8 cellular contexts compared by ENCODE assay signal in the genomic region with DNA sequence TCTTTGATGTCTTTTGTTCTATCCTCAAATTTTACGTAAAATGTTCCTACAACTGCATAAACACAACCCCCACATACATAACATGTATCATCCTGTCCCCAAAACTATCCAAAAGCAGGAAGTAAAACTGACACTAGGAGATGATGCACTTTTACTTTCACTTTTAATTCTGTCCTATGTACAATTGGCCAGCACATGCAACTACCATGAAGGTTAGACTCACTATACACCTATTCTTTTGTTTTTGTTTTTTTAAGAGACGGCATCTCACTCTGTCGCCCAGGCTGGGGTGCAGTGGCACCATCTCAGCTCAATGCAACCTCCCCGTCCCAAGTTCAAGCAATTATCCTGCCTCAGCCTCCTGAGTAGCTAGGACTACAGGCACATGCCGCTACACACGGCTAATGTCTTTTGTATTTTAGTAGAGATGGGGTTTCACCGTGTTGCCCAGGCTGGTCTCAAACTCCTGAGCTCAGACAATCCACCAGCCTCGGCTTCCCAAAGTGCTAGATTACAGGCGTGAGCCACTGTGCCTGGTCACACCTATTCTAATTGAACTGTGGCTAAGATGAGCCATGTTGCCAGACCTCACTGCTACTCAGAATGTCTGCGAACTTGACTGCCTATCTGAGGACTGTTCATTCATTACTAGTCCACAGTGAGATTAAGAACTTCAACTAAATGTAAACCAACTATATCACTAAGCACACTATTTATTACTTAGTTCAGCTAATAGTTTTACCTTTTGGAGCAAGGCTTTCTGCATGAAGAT. TPM values are rescaled to one million over a fixed set of nuclear protein-coding genes. Genes with fewer than 3 reads are reported as not detected.
DNase-seq lines count a peak whose midpoint lies in the region; ATAC-seq and TF ChIP-seq lines count a peak whose summit lies in the region.

No MANE protein-coding gene starts in this region.

- intact Hi-C loops in activated B cell treated with CpG ODN at 0.5 μM for 24 hours (cut with micrococcal nuclease) = loop anchor here (1.0 to 2.0 kb wide), 4 partner anchors 47 to 163 kb away; partner anchors contain the start of gene SOAT1

- peak overlapping the region; percentile 79 for H3K27ac Mint-ChIP-seq in activated B cell treated with CpG ODN at 0.5 μM for 24 hours

- DNase-seq in EH (ENCODE audit: low read depth) (peak; percentile 56), activated B cell treated with CpG ODN at 0.5 μM for 24 hours (no peak), erythroblast (lab: John Stamatoyannopoulos, UW) (peak; percentile 46 to 59), renal cortical epithelial cell (ENCODE audit: low read depth) (peak; percentile 44), foreskin fibroblast (no peak), iPS-NIHi7 (ENCODE audit: extremely low spot score) (no peak)

- H3K27me3 Mint-ChIP-seq in activated B cell treated with CpG ODN at 0.5 μM for 24 hours = no peaks in the 10 kb centered on the region

- H3K4me3 Mint-ChIP-seq in activated B cell treated with CpG ODN at 0.5 μM for 24 hours = peak overlapping the region; percentile 45

- no peak for TF ChIP-seq POLR2A in erythroblast (IDR thresholded peaks at IDR 0.05; ENCODE audit: low read length)

- H3K9me3 Mint-ChIP-seq in activated B cell treated with CpG ODN at 0.5 μM for 24 hours = no peaks in the 10 kb centered on the region

- H3K4me3 ChIP-seq in foreskin fibroblast (ENCODE audit: low read depth in 1 of 2, low read length in 2 of 2) = peak overlapping the region in 1 of 2 donors; percentile 19

- CTCF ChIA-PET in activated B cell treated with CpG ODN at 0.5 μM for 24 hours (lab: Charles Lee) = no interaction called here

- peaks cover 19% of the 10 kb centered on the region for H3K36me3 Mint-ChIP-seq in activated B cell treated with CpG ODN at 0.5 μM for 24 hours (ENCODE audit: low read depth)

- TF ChIP-seq CTCF in activated B cell treated with CpG ODN at 0.5 μM for 24 hours (IDR thresholded peaks at IDR 0.05) (no peak), foreskin fibroblast (IDR thresholded peaks at IDR 0.05; ENCODE audit: low read depth, low read length) (no peak)

- H3K4me1 Mint-ChIP-seq in activated B cell treated with CpG ODN at 0.5 μM for 24 hours = peaks cover 13% of the 10 kb centered on the region

- ATAC-seq in GM21423 (IDR thresholded peaks at IDR 0.05; ENCODE audit: unreplicated experiment) (peak; percentile 97), HG03575 (IDR thresholded peaks at IDR 0.05; ENCODE audit: extremely low read depth, insufficient number of reproducible peaks, low FRiP score, unreplicated experiment) (peak; percentile 98), activated B cell treated with CpG ODN at 0.5 μM for 24 hours (ENCODE audit: low read depth) (peak; percentile 99)

- POLR2A ChIA-PET in activated B cell treated with CpG ODN at 0.5 μM for 24 hours (lab: Charles Lee) = interaction anchor here (0.6 to 1.6 kb wide), 2 partner anchors 187 to 236 kb away, joined by 4 read pairs; partner anchors contain the start of gene AXDND1

RNA-seq across cellular contexts. Expression of gene TOR3A, which starts 48.0 kb away (rescaled TPM):
- 59.5 and 60.8 TPM in 2 replicates for total RNA-seq in activated B cell treated with CpG ODN at 0.5 μM for 24 hours
- 37.5 and 41.9 TPM in 2 replicates for total RNA-seq in renal cortical epithelial cell

Comparison
In these comparisons a context has a peak if more than half of its experiments do, and no peak if none do; other contexts are left out.
1. DNase-seq: peak in EH (single experiment), erythroblast (2 of 2) and renal cortical epithelial cell (single experiment); none in activated B cell treated with CpG ODN at 0.5 μM for 24 hours (single experiment), foreskin fibroblast (0 of 2) and iPS-NIHi7 (single experiment).
2. Peak in every context shown above with its lines, with median percentiles within 50 percentile points of each other: ATAC-seq.